10 cellular contexts compared by ENCODE assay signal in the genomic region with DNA sequence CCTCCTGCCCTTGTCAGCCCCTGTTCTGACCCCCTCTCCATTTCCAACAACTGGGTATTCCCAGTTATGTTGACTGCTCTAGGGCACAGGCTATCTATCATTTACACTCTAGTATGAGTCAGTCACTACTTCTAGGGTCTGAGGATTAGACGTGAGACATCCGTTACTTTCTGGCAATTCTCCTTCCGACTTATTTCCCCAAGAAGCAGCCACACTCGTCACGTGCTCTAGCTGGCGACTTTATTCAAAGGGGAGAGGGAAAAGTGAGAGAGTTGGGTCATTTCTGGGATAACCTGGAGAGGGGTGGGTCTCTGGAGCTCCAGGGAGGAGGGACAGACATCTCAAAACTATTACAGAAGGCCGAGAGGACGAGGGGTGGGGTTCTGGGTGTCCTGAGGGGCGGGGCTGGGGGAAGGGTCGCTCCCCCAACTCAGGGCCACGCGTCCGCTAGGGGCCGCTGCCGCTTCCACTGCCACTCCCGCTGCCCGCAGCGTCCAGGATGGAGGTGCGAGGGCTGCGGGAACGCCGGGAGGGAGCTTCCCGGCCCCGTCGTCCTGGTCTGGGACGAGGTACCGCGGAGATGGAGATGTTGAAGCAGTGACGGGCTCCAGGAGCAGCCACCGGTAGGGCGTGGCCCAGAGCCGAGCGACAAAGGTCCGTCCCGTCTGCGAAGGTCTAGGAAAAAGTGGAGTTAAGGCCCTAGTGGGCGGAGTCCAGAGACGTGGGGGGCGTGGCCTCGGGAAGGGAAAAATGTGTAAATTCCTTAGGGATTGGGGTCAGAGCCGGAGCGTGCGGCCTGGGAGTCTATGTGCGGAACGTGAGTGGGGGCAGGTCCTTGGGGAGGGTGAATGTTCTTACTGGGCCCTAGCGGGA. TPM values are rescaled to one million over a fixed set of nuclear protein-coding genes. Genes with fewer than 3 reads are reported as not detected.
DNase-seq lines count a peak whose midpoint lies in the region; TF ChIP-seq lines count a peak whose summit lies in the region.
"Had no signal": no experiment of that assay in that cellular context is flagged by ENCODE, and none has a peak within 500 bp of the region (broad histone marks: within the 10 kb centered on the region; RNA-seq: fewer than 3 reads in every experiment).

No MANE protein-coding gene starts in this region.

- TF ChIP-seq CTCF in epithelial cell of esophagus (IDR thresholded peaks at IDR 0.05; ENCODE audit: insufficient read depth, low read depth, low read length, missing control alignments): peak; percentile 28

- H3K4me3 ChIP-seq in epithelial cell of esophagus (ENCODE audit: low read length): no peak overlapping the region

- peak; percentile 59 for DNase-seq in activated CD8-positive, alpha-beta memory T cell treated with anti-CD3 and anti-CD28 coated beads for 24 hours
- no peak for DNase-seq in activated CD8-positive, alpha-beta memory T cell treated with anti-CD3 and anti-CD28 coated beads, Interleukin-2, amount 50 U/mL, for 4 hours
- DNase-seq in NCI-H82 (lab: John Stamatoyannopoulos, UW): peak; percentile 92
- no peak for DNase-seq in epithelial cell of esophagus (ENCODE audit: low read depth)
- DNase-seq in stimulated activated CD8-positive, alpha-beta memory T cell treated with anti-CD3 and anti-CD28 coated beads, Interleukin-4, amount 100 ng/mL, for 48 hours: peak; percentile 59
- DNase-seq in ureter (ENCODE audit: low spot score): no peak
- DNase-seq in KG1 (lab: John Stamatoyannopoulos, UW): no peak
- DNase-seq in OCI-M2 (lab: John Stamatoyannopoulos, UW; ENCODE audit: unreplicated experiment): no peak

RNA-seq across cellular contexts. Expression of a gene that starts 8.9 kb away (rescaled TPM):
- total RNA-seq in ureter: not detected
- total RNA-seq: dermis microvascular lymphatic vessel endothelial cell had no signal

RNA-seq across cellular contexts. Expression of a gene that starts 12.8 kb away (rescaled TPM):
- total RNA-seq in ureter: 0.36 TPM

RNA-seq across cellular contexts. Expression of a gene that starts 19.1 kb away (rescaled TPM):
- 8.8 TPM for total RNA-seq in ureter

RNA-seq across cellular contexts. Expression of a gene that starts 23.6 kb away (rescaled TPM):
- 4.4 TPM for total RNA-seq in ureter
- total RNA-seq: dermis microvascular lymphatic vessel endothelial cell, M059J had no signal

RNA-seq across cellular contexts. Expression of a gene that starts 23.9 kb away (rescaled TPM):
- total RNA-seq in ureter: 196 TPM

Comparison
In these comparisons a context has a peak if more than half of its experiments do, and no peak if none do; other contexts are left out.
1. DNase-seq: peak in activated CD8-positive, alpha-beta memory T cell treated with anti-CD3 and anti-CD28 coated beads for 24 hours (single experiment), NCI-H82 (single experiment) and stimulated activated CD8-positive, alpha-beta memory T cell treated with anti-CD3 and anti-CD28 coated beads, Interleukin-4, amount 100 ng/mL, for 48 hours (single experiment); none in activated CD8-positive, alpha-beta memory T cell treated with anti-CD3 and anti-CD28 coated beads, Interleukin-2, amount 50 U/mL, for 4 hours (single experiment), epithelial cell of esophagus (single experiment), ureter (single experiment), KG1 (single experiment) and OCI-M2 (single experiment).